ENCODE assay signal across 19 cellular contexts in the genomic region with DNA sequence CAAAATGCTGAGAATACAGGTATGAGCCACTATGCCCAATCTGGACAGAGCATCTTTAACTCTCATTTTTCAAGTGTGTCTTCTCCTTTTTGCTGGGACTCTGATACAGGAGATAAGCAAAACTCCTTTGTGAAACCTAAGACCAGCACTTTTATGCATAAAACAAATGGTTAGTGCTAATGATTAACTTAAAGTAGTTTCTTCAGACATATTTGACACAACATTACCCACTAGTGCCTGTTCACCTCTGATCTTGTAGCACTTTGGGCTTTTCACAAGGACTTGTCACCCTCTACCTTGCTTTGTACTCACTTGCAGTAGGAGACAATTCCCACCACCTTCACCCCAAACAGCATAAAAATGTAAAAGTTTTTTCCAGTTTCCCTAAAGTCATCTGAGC.
"Had no signal": no experiment of that assay in that cellular context is flagged by ENCODE, and none has a peak within 500 bp of the region (broad histone marks: within the 10 kb centered on the region; RNA-seq: fewer than 3 reads in every experiment).

No MANE protein-coding gene starts in this region.

- H3K27ac ChIP-seq: SJSA1, SK-N-MC had no signal

- H3K9me3 ChIP-seq: SJSA1 had no signal

- H3K27me3 ChIP-seq: SJSA1 had no signal

- H3K4me3 ChIP-seq: SJSA1, SK-N-MC had no signal

- H3K36me3 ChIP-seq: SJSA1 had no signal

- H3K4me1 ChIP-seq: SJSA1 had no signal

- DNase-seq: KBM-7, MV-4-11, NCI-H1048, NCI-H1105, NCI-H1417, NCI-H1436 treated with DMSO at 0.1 percent for 48 hours, NCI-H1694 treated with DMSO at 0.1 percent for 48 hours, NCI-H1930, NCI-H2081, NCI-H2107, NCI-H2227 treated with DMSO at 0.1 percent for 48 hours, NCI-H524, NCI-H526 treated with DMSO at 0.1 percent for 48 hours, NCI-H774, Right ventricle myocardium superior, RPMI8226, SIG-M5 had no signal
